Comparison of ENCODE assay signal across 11 cellular contexts in the genomic region with DNA sequence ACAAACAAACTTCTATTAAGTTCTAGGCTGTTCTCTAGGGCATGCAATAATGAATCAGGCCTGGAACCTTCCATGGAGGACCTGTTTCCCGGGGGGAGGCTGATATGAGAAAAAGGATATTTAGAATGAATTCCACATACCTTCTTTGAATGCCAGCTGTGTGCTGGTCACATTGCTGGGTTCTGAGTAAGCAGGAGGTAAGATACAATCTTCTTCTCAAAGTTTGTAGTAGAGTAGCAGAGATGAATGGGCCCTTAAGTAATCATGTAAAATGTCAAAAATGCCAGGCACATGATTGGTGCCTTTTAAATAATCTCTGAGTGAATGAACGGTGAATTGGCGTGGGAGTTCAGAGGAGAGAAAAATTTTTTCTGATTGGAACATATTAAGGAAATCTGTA. TPM values are rescaled to one million over a fixed set of nuclear protein-coding genes. Genes with fewer than 3 reads are reported as not detected.
A peak's percentile ranks its signal among the peaks of the same experiment; 100 is the strongest.
DNase-seq lines count a peak whose midpoint lies in the region; ATAC-seq and TF ChIP-seq lines count a peak whose summit lies in the region.
"Had no signal": no experiment of that assay in that cellular context is flagged by ENCODE, and none has a peak within 500 bp of the region (broad histone marks: within the 10 kb centered on the region; RNA-seq: fewer than 3 reads in every experiment).

No MANE protein-coding gene starts in this region.

- WGBS in endodermal cell (ENCODE audit: insufficient coverage in 1 of 2, insufficient read length in 1 of 2), 2 experiments = 94% methylated on average over 2 to 3 of the region's 3 CpGs
- WGBS in prostate gland = 78% methylated on average over 3 of the region's 3 CpGs

- H3K27me3 ChIP-seq in endodermal cell (ENCODE audit: control insufficient read depth, insufficient read depth, low read length, poor library complexity, severe bottlenecking) = no peaks in the 10 kb centered on the region
- H3K27me3 ChIP-seq in prostate gland (replicated peaks; ENCODE audit: insufficient read depth) = no peaks in the 10 kb centered on the region
- H3K27me3 ChIP-seq in CD8-positive, alpha-beta T cell (ENCODE audit: insufficient read depth, low read length) = no peaks in the 10 kb centered on the region
- no peaks in the 10 kb centered on the region for H3K27me3 ChIP-seq in CD4-positive, alpha-beta T cell (ENCODE audit: control insufficient read depth, insufficient read depth, low read length)

- H3K9me3 Mint-ChIP-seq in endodermal cell = no peaks in the 10 kb centered on the region
- peaks cover 11% of the 10 kb centered on the region for H3K9me3 Mint-ChIP-seq in osteocyte (ENCODE audit: unreplicated experiment)
- H3K9me3 Mint-ChIP-seq in CD8-positive, alpha-beta T cell = no peaks in the 10 kb centered on the region
- H3K9me3 Mint-ChIP-seq in CD4-positive, alpha-beta T cell = no peaks in the 10 kb centered on the region

- DNase-seq in GM03348 (ENCODE audit: low spot score) (peak; percentile 41), RPMI7951 (ENCODE audit: low read depth) (peak; percentile 95), endodermal cell (peak; percentile 5), osteocyte (ENCODE audit: extremely low spot score, unreplicated experiment) (peak; percentile 7), prostate gland (ENCODE audit: low spot score) (no peak), NCI-H146 (lab: John Stamatoyannopoulos, UW) (no peak)
- no peak for DNase-seq in CD8-positive, alpha-beta T cell
- no peak for DNase-seq in CD4-positive, alpha-beta T cell
- DNase-seq: COR-L47, Karpas-422 had no signal

- no peaks in the 10 kb centered on the region for H3K36me3 ChIP-seq in endodermal cell (ENCODE audit: control insufficient read depth, insufficient read depth, low read length)
- no peaks in the 10 kb centered on the region for H3K36me3 ChIP-seq in prostate gland
- no peaks in the 10 kb centered on the region for H3K36me3 ChIP-seq in CD8-positive, alpha-beta T cell (ENCODE audit: insufficient read depth, low read length)

- H3K27me3 Mint-ChIP-seq in endodermal cell (ENCODE audit: insufficient read depth) = no peaks in the 10 kb centered on the region
- H3K27me3 Mint-ChIP-seq in osteocyte (ENCODE audit: unreplicated experiment) = no peaks in the 10 kb centered on the region
- H3K27me3 Mint-ChIP-seq in CD8-positive, alpha-beta T cell (ENCODE audit: low read depth) = no peaks in the 10 kb centered on the region
- no peaks in the 10 kb centered on the region for H3K27me3 Mint-ChIP-seq in CD4-positive, alpha-beta T cell

- ATAC-seq in CD8-positive, alpha-beta T cell = no peak
- ATAC-seq in CD4-positive, alpha-beta T cell (ENCODE audit: poor library complexity) = no peak
- ATAC-seq: sciatic nerve had no signal

- POLR2A ChIA-PET in CD8-positive, alpha-beta T cell (lab: Charles Lee) = no interaction called here
- POLR2A ChIA-PET in CD4-positive, alpha-beta T cell (lab: Charles Lee) = no interaction called here

- H3K4me3 Mint-ChIP-seq in endodermal cell = no peak overlapping the region
- H3K4me3 Mint-ChIP-seq in osteocyte (ENCODE audit: unreplicated experiment) = no peak overlapping the region
- no peak overlapping the region for H3K4me3 Mint-ChIP-seq in CD8-positive, alpha-beta T cell
- H3K4me3 Mint-ChIP-seq in CD4-positive, alpha-beta T cell = no peak overlapping the region

- H3K36me3 Mint-ChIP-seq in endodermal cell (ENCODE audit: low read depth) (no peaks in the 10 kb centered on the region), osteocyte (ENCODE audit: unreplicated experiment) (no peaks in the 10 kb centered on the region)
- H3K36me3 Mint-ChIP-seq in CD8-positive, alpha-beta T cell = no peaks in the 10 kb centered on the region
- H3K36me3 Mint-ChIP-seq in CD4-positive, alpha-beta T cell (ENCODE audit: low read depth) = no peaks in the 10 kb centered on the region

- H3K4me1 ChIP-seq in endodermal cell (ENCODE audit: control insufficient read depth, insufficient read depth, low read length) (no peaks in the 10 kb centered on the region), prostate gland (replicated peaks) (no peaks in the 10 kb centered on the region)
- no peaks in the 10 kb centered on the region for H3K4me1 ChIP-seq in CD8-positive, alpha-beta T cell (ENCODE audit: insufficient read depth, low read length)

- H3K4me3 ChIP-seq in endodermal cell (ENCODE audit: low read length) (no peak overlapping the region), prostate gland (no peak overlapping the region)
- H3K4me3 ChIP-seq in CD8-positive, alpha-beta T cell (ENCODE audit: low read depth, low read length) = no peak overlapping the region

- H3K9me3 ChIP-seq in endodermal cell (ENCODE audit: control insufficient read depth, low read length) = no peaks in the 10 kb centered on the region
- H3K9me3 ChIP-seq in prostate gland = no peaks in the 10 kb centered on the region
- H3K9me3 ChIP-seq in CD8-positive, alpha-beta T cell (ENCODE audit: low read length) = no peaks in the 10 kb centered on the region
- no peaks in the 10 kb centered on the region for H3K9me3 ChIP-seq in CD4-positive, alpha-beta T cell (ENCODE audit: control insufficient read depth, low read length)

- no peak overlapping the region for H3K27ac Mint-ChIP-seq in endodermal cell
- no peak overlapping the region for H3K27ac Mint-ChIP-seq in osteocyte (ENCODE audit: unreplicated experiment)
- H3K27ac Mint-ChIP-seq in CD8-positive, alpha-beta T cell = no peak overlapping the region
- no peak overlapping the region for H3K27ac Mint-ChIP-seq in CD4-positive, alpha-beta T cell

- H3K9ac ChIP-seq in endodermal cell (ENCODE audit: extremely low read depth, low read length, poor library complexity, severe bottlenecking) = no peak overlapping the region

- CTCF ChIA-PET in CD8-positive, alpha-beta T cell (lab: Charles Lee) = no interaction called here
- CTCF ChIA-PET in CD4-positive, alpha-beta T cell (lab: Charles Lee) = no interaction called here

- no peak for TF ChIP-seq POLR2A in prostate gland (IDR thresholded peaks at IDR 0.05)

- intact Hi-C loops in prostate gland (cut with DNase I) = no loop called here
- intact Hi-C loops in CD8-positive, alpha-beta T cell (cut with DNase I, micrococcal nuclease) = no loop called here
- intact Hi-C loops in CD4-positive, alpha-beta T cell (cut with DNase I, micrococcal nuclease) = no loop called here

- H3K4me1 Mint-ChIP-seq in endodermal cell = no peaks in the 10 kb centered on the region
- peaks cover 12% of the 10 kb centered on the region for H3K4me1 Mint-ChIP-seq in osteocyte (ENCODE audit: unreplicated experiment)
- no peaks in the 10 kb centered on the region for H3K4me1 Mint-ChIP-seq in CD8-positive, alpha-beta T cell (ENCODE audit: low read depth)
- no peaks in the 10 kb centered on the region for H3K4me1 Mint-ChIP-seq in CD4-positive, alpha-beta T cell (ENCODE audit: low read depth)

- H3K27ac ChIP-seq in endodermal cell (ENCODE audit: low read depth, low read length) (no peak overlapping the region), prostate gland (no peak overlapping the region)
- H3K27ac ChIP-seq in CD8-positive, alpha-beta T cell (ENCODE audit: low read depth, low read length) = no peak overlapping the region
- no peak overlapping the region for H3K27ac ChIP-seq in CD4-positive, alpha-beta T cell (ENCODE audit: low read depth, low read length)

- TF ChIP-seq CTCF in endodermal cell (conservative IDR thresholded peaks at IDR 0.05) (no peak), osteocyte (IDR thresholded peaks at IDR 0.05) (no peak), prostate gland (IDR thresholded peaks at IDR 0.05) (no peak)
- no peak for TF ChIP-seq CTCF in CD8-positive, alpha-beta T cell (IDR thresholded peaks at IDR 0.05)
- TF ChIP-seq CTCF in CD4-positive, alpha-beta T cell (IDR thresholded peaks at IDR 0.05) = no peak

RNA-seq across cellular contexts. Expression of gene TGM2, which starts 47.4 kb away (rescaled TPM):
- 650 and 793 TPM in 2 replicates for total RNA-seq in RPMI7951 (2014; rRNA removed; shearing (Covaris generic))
- total RNA-seq in endodermal cell (under 1 TPM; 0.27 to 0.37 TPM), osteocyte (29.2 and 32.7 TPM in 2 replicates), prostate gland (100 to 1,000 TPM in 1 of 2 donors, 10 to 100 TPM in 1; 39.6 to 157 TPM)
- polyA plus RNA-seq in endodermal cell (2013, experiment 1 of 2) = 3.4 TPM
- polyA plus RNA-seq in endodermal cell (2013, experiment 2 of 2) = 2.1 TPM
- not detected for total RNA-seq in CD8-positive, alpha-beta T cell
- under 1 TPM; 0.06 to 0.27 TPM for total RNA-seq in CD4-positive, alpha-beta T cell

Comparison
In these comparisons a context has a peak if more than half of its experiments do, and no peak if none do; other contexts are left out.
1. DNase-seq: peak in GM03348 (single experiment), RPMI7951 (single experiment), endodermal cell (single experiment) and osteocyte (single experiment); none in prostate gland (single experiment), NCI-H146 (single experiment), CD8-positive, alpha-beta T cell (0 of 7) and CD4-positive, alpha-beta T cell (0 of 10).
2. RNA of gene TGM2, which starts 47.4 kb away (total RNA-seq): 650 to 793 TPM in RPMI7951, 39.6 to 157 TPM in prostate gland and 29.2 to 32.7 TPM in osteocyte; 0.27 to 0.37 TPM in endodermal cell, 0.06 to 0.27 TPM in CD4-positive, alpha-beta T cell and not detected in CD8-positive, alpha-beta T cell; every median in the first group is over 10 times any median in the second.